Comparison of ENCODE assay signal across 8 cellular contexts in the genomic region with DNA sequence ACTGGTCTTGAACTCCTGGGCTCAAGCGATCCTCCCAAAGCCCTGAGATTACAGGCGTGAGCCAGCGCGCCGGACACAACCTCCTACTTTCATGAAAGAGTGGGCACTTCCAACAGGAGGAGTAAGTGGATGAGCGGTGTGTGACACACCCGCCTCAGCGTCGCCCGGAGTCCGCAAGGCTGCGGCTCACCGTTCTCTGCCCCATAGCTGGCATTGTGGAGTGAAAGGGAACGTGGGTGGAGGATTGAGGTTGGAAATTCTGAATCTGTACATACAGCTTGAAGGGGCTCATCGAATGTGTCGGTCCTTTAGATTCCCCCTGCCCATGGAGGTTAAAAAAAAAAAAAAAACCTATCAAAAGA.
DNase-seq lines count a peak whose midpoint lies in the region; ATAC-seq and TF ChIP-seq lines count a peak whose summit lies in the region.

No MANE protein-coding gene starts in this region.

- no peaks in the 10 kb centered on the region for H3K9me3 ChIP-seq in effector memory CD4-positive, alpha-beta T cell (ENCODE audit: control insufficient read depth, low read length)
- H3K9me3 ChIP-seq in muscle layer of duodenum (ENCODE audit: control insufficient read depth in 1 of 2, low read length in 2 of 2): no peaks in the 10 kb centered on the region

- H3K27ac ChIP-seq in 22Rv1: peak overlapping the region; percentile 92
- H3K27ac ChIP-seq in effector memory CD4-positive, alpha-beta T cell (ENCODE audit: insufficient read depth, low read length, poor library complexity, severe bottlenecking): no peak overlapping the region
- peak overlapping the region; percentile 72 for H3K27ac ChIP-seq in muscle layer of duodenum (ENCODE audit: low read length)

- no peaks in the 10 kb centered on the region for H3K36me3 ChIP-seq in effector memory CD4-positive, alpha-beta T cell (ENCODE audit: control insufficient read depth, insufficient read depth, low read length)
- H3K36me3 ChIP-seq in muscle layer of duodenum (ENCODE audit: control insufficient read depth in 1 of 2, insufficient read depth in 2 of 2, low read length in 2 of 2): no peaks in the 10 kb centered on the region

- TF ChIP-seq CTCF in 22Rv1 (IDR thresholded peaks at IDR 0.05): no peak

- peak; percentile 43 to 50 for DNase-seq in activated CD4-positive, alpha-beta T cell treated with anti-CD3 and anti-CD28 coated beads for 24 hours (ENCODE audit: low read depth in 2 of 2)
- DNase-seq in effector memory CD4-positive, alpha-beta T cell: peak in 1 of 3 donors; percentile 1
- DNase-seq in stimulated activated naive CD8-positive, alpha-beta T cell treated with anti-CD3 and anti-CD28 coated beads, Interleukin-15, Interleukin-2, amounts not matched to agents 100 U/mL and 50 U/mL, for 24 hours: peak; percentile 77

- ATAC-seq in GM19023 (IDR thresholded peaks at IDR 0.05; ENCODE audit: unreplicated experiment) (peak; percentile 14), HG03432 (IDR thresholded peaks at IDR 0.05; ENCODE audit: unreplicated experiment) (peak; percentile 29), HG03097 (IDR thresholded peaks at IDR 0.05; ENCODE audit: low FRiP score, unreplicated experiment) (no peak)
- peak; percentile 86 for ATAC-seq in stimulated activated naive CD8-positive, alpha-beta T cell treated with anti-CD3 and anti-CD28 coated beads, Interleukin-15, Interleukin-2, amounts not matched to agents 100 U/mL and 50 U/mL, for 24 hours

- H3K4me3 ChIP-seq in effector memory CD4-positive, alpha-beta T cell (ENCODE audit: insufficient read depth, low read depth, low read length, poor library complexity, severe bottlenecking): peak overlapping the region; percentile 88
- peak overlapping the region; percentile 81 to 89 for H3K4me3 ChIP-seq in muscle layer of duodenum (ENCODE audit: low read depth in 1 of 2, low read length in 2 of 2)

- H3K27me3 ChIP-seq in effector memory CD4-positive, alpha-beta T cell (replicated peaks; ENCODE audit: control insufficient read depth, insufficient read depth, low read length, poor library complexity, severe bottlenecking): no peaks in the 10 kb centered on the region
- H3K27me3 ChIP-seq in muscle layer of duodenum (ENCODE audit: low read depth, low read length): no peaks in the 10 kb centered on the region

- peaks cover 8% of the 10 kb centered on the region for H3K4me1 ChIP-seq in effector memory CD4-positive, alpha-beta T cell (ENCODE audit: control insufficient read depth, insufficient read depth, low read length, poor library complexity, severe bottlenecking)
- H3K4me1 ChIP-seq in muscle layer of duodenum (ENCODE audit: control insufficient read depth in 1 of 2, insufficient read depth in 2 of 2, low read length in 2 of 2): peaks cover 5 to 41% of the 10 kb centered on the region in 2 donors
